In the genomic region with DNA sequence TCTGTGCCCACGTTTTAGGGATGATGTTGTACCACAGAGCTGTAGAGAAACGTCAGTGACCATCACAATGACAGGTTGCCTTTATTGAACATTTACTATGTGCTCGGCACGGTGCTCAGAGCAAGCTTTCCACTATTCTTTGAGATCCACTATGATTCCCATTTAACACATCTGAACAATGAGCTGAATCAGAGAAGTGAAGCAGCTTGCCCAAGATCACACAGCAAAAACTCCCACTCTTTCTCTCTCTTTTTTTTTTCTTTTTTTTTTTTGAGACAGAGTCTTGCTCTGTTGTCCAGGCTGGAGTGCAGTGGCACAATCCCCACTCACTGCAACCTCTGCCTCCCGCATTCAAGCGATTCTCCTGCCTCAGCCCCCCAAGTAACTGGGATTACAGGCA, we compare ENCODE assay signal across 23 cellular contexts. TPM values are rescaled to one million over a fixed set of nuclear protein-coding genes. Genes with fewer than 3 reads are reported as not detected.
DNase-seq lines count a peak whose midpoint lies in the region; ATAC-seq, FAIRE-seq and TF ChIP-seq lines count a peak whose summit lies in the region.
"Had no signal": no experiment of that assay in that cellular context is flagged by ENCODE, and none has a peak within 500 bp of the region (broad histone marks: within the 10 kb centered on the region; RNA-seq: fewer than 3 reads in every experiment).

No MANE protein-coding gene starts in this region.

- H3K27me3 Mint-ChIP-seq in MCF 10A (ENCODE audit: insufficient read depth, unreplicated experiment), result no peaks in the 10 kb centered on the region
- H3K27me3 Mint-ChIP-seq in central memory CD8-positive, alpha-beta T cell, result no peaks in the 10 kb centered on the region

- FAIRE-seq in pancreas (lab: Jason Lieb, UNC), result no peak
- FAIRE-seq: D721Med, kidney had no signal

- H3K4me1 Mint-ChIP-seq in MCF 10A (ENCODE audit: insufficient read depth, unreplicated experiment), result peaks cover 10% of the 10 kb centered on the region
- H3K4me1 Mint-ChIP-seq in central memory CD8-positive, alpha-beta T cell, result peaks cover 22% of the 10 kb centered on the region

- H3K9me3 Mint-ChIP-seq in MCF 10A (ENCODE audit: unreplicated experiment), result no peaks in the 10 kb centered on the region
- no peaks in the 10 kb centered on the region for H3K9me3 Mint-ChIP-seq in central memory CD8-positive, alpha-beta T cell
- H3K9me3 Mint-ChIP-seq: neural progenitor cell had no signal

- H3K36me3 Mint-ChIP-seq in MCF 10A (ENCODE audit: insufficient read depth, unreplicated experiment), result no peaks in the 10 kb centered on the region
- H3K36me3 Mint-ChIP-seq in central memory CD8-positive, alpha-beta T cell (ENCODE audit: insufficient read depth), result peaks cover 2% of the 10 kb centered on the region
- H3K36me3 Mint-ChIP-seq: neural progenitor cell had no signal

- dilution Hi-C loops in mammary epithelial cell (cut with HindIII; ENCODE audit: low sequenced_read_pairs), result loop anchor here (5.0 kb wide), 1 partner anchor 85 kb away; no protein-coding TSS in a partner anchor

- H3K4me2 ChIP-seq in mammary epithelial cell (ENCODE audit: insufficient read depth, low read depth, low read length) (no peak overlapping the region), Karpas-422 (ENCODE audit: low read depth, low read length, poor library complexity, severe bottlenecking) (peak overlapping the region; percentile 52)
- H3K4me2 ChIP-seq: neural progenitor cell had no signal

- BruUV-seq in mammary epithelial cell (replicated peaks; lab: Mats Ljungman, UMichigan) (no TSS peak), MCF 10A (replicated peaks; lab: Mats Ljungman, UMichigan) (no TSS peak)

- in situ Hi-C loops in mammary epithelial cell (cut with MboI; ENCODE audit: low sequenced_read_pairs in 2 of 2), result loop anchor here in 1 of 2 donors (25.0 kb wide), 1 partner anchor 340 kb away; no protein-coding TSS in a partner anchor

- H3K36me3 ChIP-seq in mammary epithelial cell (ENCODE audit: insufficient read depth, low read length) (no peaks in the 10 kb centered on the region), Karpas-422 (ENCODE audit: insufficient read depth, low read length) (no peaks in the 10 kb centered on the region), pancreas (no peaks in the 10 kb centered on the region)
- H3K36me3 ChIP-seq: neural progenitor cell, sigmoid colon, upper lobe of left lung, WERI-Rb-1 had no signal

- no peak overlapping the region for H3K9ac ChIP-seq in mammary epithelial cell (ENCODE audit: insufficient read depth, low read length)
- H3K9ac ChIP-seq in Karpas-422 (ENCODE audit: low read length), result peak overlapping the region; percentile 44
- H3K9ac ChIP-seq: neural progenitor cell had no signal

- H3K79me2 ChIP-seq in mammary epithelial cell (ENCODE audit: insufficient read depth, low read length), result no peaks in the 10 kb centered on the region
- H3K79me2 ChIP-seq in Karpas-422 (ENCODE audit: low read length), result no peaks in the 10 kb centered on the region

- no peak overlapping the region for H3K27ac ChIP-seq in mammary epithelial cell (ENCODE audit: insufficient read depth, low read depth, low read length)
- peak overlapping the region; percentile 49 for H3K27ac ChIP-seq in Karpas-422 (ENCODE audit: low read length)
- no peak overlapping the region for H3K27ac ChIP-seq in pancreas
- H3K27ac ChIP-seq: C4-2B, neural progenitor cell, sigmoid colon, WERI-Rb-1 had no signal

- TF ChIP-seq CTCF in mammary epithelial cell (conservative IDR thresholded peaks at IDR 0.05 in 1 of 2, IDR thresholded peaks at IDR 0.05 in 1 of 2; ENCODE audit: extremely low read depth in 1 of 2, insufficient read depth in 1 of 2, low read depth in 1 of 2, low read length in 2 of 2) (no peak), MCF 10A (IDR thresholded peaks at IDR 0.05; ENCODE audit: unreplicated experiment) (no peak), pancreas (IDR thresholded peaks at IDR 0.05) (no peak)

- no peak overlapping the region for H3K4me3 ChIP-seq in mammary epithelial cell (replicated peaks in 1 of 3; ENCODE audit: insufficient read depth in 1 of 3, low read depth in 2 of 3, low read length in 3 of 3)
- peak overlapping the region; percentile 32; the same call in 1 of the 2 replicates for H3K4me3 ChIP-seq in Karpas-422 (ENCODE audit: low read length)
- no peak overlapping the region for H3K4me3 ChIP-seq in pancreas
- H3K4me3 ChIP-seq: mucosa of descending colon, neural progenitor cell, sigmoid colon, upper lobe of left lung had no signal

- WGBS in mammary epithelial cell (ENCODE audit: low coverage, missing lambda C conversion rate), result 83% methylated on average over 6 of the region's 6 CpGs
- 66 to 79% methylated on average over 6 of the region's 6 CpGs for WGBS in pancreas, 2 donors

- no peak overlapping the region for H3K4me3 Mint-ChIP-seq in MCF 10A (ENCODE audit: unreplicated experiment)
- peak overlapping the region; percentile 11 for H3K4me3 Mint-ChIP-seq in central memory CD8-positive, alpha-beta T cell
- H3K4me3 Mint-ChIP-seq: neural progenitor cell had no signal

- DNase-seq in mammary epithelial cell (no peak), MCF 10A (ENCODE audit: unreplicated experiment) (no peak), Karpas-422 (peak; percentile 4), Ammon's horn (ENCODE audit: low spot score) (no peak), pancreas (no peak), NCI-H2081 treated with DMSO at 0.1 percent for 48 hours (lab: John Stamatoyannopoulos, UW) (no peak), GM03348 (ENCODE audit: low spot score) (no peak)
- no peak for DNase-seq in central memory CD8-positive, alpha-beta T cell (ENCODE audit: low spot score in 2 of 2)
- DNase-seq: cerebellar nuclear complex, glutamatergic neuron, NCI-H1694, NCI-H69, sigmoid colon, WERI-Rb-1 had no signal

- intact Hi-C loops in mammary epithelial cell (cut with micrococcal nuclease) (no loop called here), MCF 10A (cut with micrococcal nuclease) (no loop called here), pancreas (cut with DNase I) (no loop called here)

- no peaks in the 10 kb centered on the region for H3K9me3 ChIP-seq in mammary epithelial cell (replicated peaks; ENCODE audit: insufficient read depth, low read length)
- no peaks in the 10 kb centered on the region for H3K9me3 ChIP-seq in Karpas-422 (ENCODE audit: low read length)
- no peaks in the 10 kb centered on the region for H3K9me3 ChIP-seq in pancreas
- H3K9me3 ChIP-seq: mucosa of descending colon, sigmoid colon, upper lobe of left lung had no signal

- CTCF ChIA-PET in mammary epithelial cell (lab: Charles Lee; ENCODE audit: low non-redundant PET), result no interaction called here
- CTCF ChIA-PET in MCF 10A (lab: Yijun Ruan, JAX), result interaction anchor here (0.5 to 7.4 kb wide), 3 partner anchors 15 to 152 kb away, joined by 3 to 80 read pairs (median 3); no protein-coding TSS in a partner anchor

- peak overlapping the region; percentile 10 for H2AFZ ChIP-seq in mammary epithelial cell (ENCODE audit: low read depth, low read length)
- peak overlapping the region; percentile 45 for H2AFZ ChIP-seq in Karpas-422 (ENCODE audit: low read length)
- H2AFZ ChIP-seq: neural progenitor cell had no signal

- H4K20me1 ChIP-seq in mammary epithelial cell (ENCODE audit: insufficient read depth, low read length) (no peaks in the 10 kb centered on the region), Karpas-422 (ENCODE audit: insufficient read depth, low read depth, low read length) (no peaks in the 10 kb centered on the region)

- no peak overlapping the region for H3K27ac Mint-ChIP-seq in MCF 10A (ENCODE audit: low read depth, unreplicated experiment)
- H3K27ac Mint-ChIP-seq in central memory CD8-positive, alpha-beta T cell (ENCODE audit: low read depth), result peak overlapping the region; percentile 29
- H3K27ac Mint-ChIP-seq: neural progenitor cell, progenitor cell of endocrine pancreas had no signal

- POLR2A ChIA-PET in MCF 10A (lab: Yijun Ruan, JAX), result interaction anchor here (1.7 to 1.8 kb wide), 2 partner anchors 8 to 110 kb away, joined by 5 read pairs; a partner anchor contains a TSS

- no peaks in the 10 kb centered on the region for H3K27me3 ChIP-seq in mammary epithelial cell (ENCODE audit: insufficient read depth, low read length)
- H3K27me3 ChIP-seq in Karpas-422 (ENCODE audit: low read length), result no peaks in the 10 kb centered on the region
- no peaks in the 10 kb centered on the region for H3K27me3 ChIP-seq in pancreas
- H3K27me3 ChIP-seq: neural progenitor cell, upper lobe of left lung had no signal

- H3K4me1 ChIP-seq in mammary epithelial cell (ENCODE audit: insufficient read depth, low read length) (peaks cover 12% of the 10 kb centered on the region), Karpas-422 (ENCODE audit: low read length) (peaks cover 26% of the 10 kb centered on the region), pancreas (peaks cover 0 to 9% (median 0%) of the 10 kb centered on the region in 3 donors)
- H3K4me1 ChIP-seq: neural progenitor cell, sigmoid colon had no signal

- H3K9me2 ChIP-seq in Karpas-422 (replicated peaks; ENCODE audit: insufficient read depth, low read length), result no peaks in the 10 kb centered on the region

- no peak for ATAC-seq in central memory CD8-positive, alpha-beta T cell (replicated peaks; ENCODE audit: extremely low read depth, poor library complexity, severe bottlenecking)
- ATAC-seq in pancreas, result no peak
- ATAC-seq: SK-N-SH treated with all-trans-retinoic acid at 6 μM for 48 hours had no signal

RNA-seq across cellular contexts. Expression of a gene that starts 8.1 kb away (rescaled TPM):
- total RNA-seq in mammary epithelial cell (10 to 100 TPM in 1 of 2 donors, 1 to 10 TPM in 1; 9.5 to 15.2 TPM), MCF 10A (2022) (6.2 and 6.9 TPM in 2 replicates), pancreas (1 to 10 TPM in 1 of 6 donors, under 1 TPM in 3, not detected in 2; 0.12 to 1.1 (median 0.20) TPM)
- polyA plus RNA-seq in mammary epithelial cell (20.5 TPM), pancreas (not detected)
- 23.8 TPM for polyA minus RNA-seq in mammary epithelial cell
- 10.3 and 14.5 TPM in 2 replicates for total RNA-seq in Karpas-422 (2014; rRNA removed; shearing (Covaris generic); ENCODE audit: low replicate concordance)
- total RNA-seq: progenitor cell of endocrine pancreas had no signal

RNA-seq across cellular contexts. Expression of a gene that starts 20.6 kb away (rescaled TPM):
- total RNA-seq in mammary epithelial cell (not detected), MCF 10A (2022) (not detected in 2 replicates), pancreas (1 to 10 TPM; 1.1 to 5.5 (median 2.7) TPM)
- polyA plus RNA-seq in mammary epithelial cell (0.09 TPM), pancreas (1 to 10 TPM; 1.3 to 3.5 TPM)
- polyA minus RNA-seq in mammary epithelial cell, result not detected
- total RNA-seq in Karpas-422 (2014; rRNA removed; shearing (Covaris generic); ENCODE audit: low replicate concordance), result 0.45 and 0.83 TPM in 2 replicates

RNA-seq across cellular contexts. Expression of a gene that starts 41.1 kb away (rescaled TPM):
- under 1 TPM in 1 of 2 donors, not detected in 1; 0.33 TPM for total RNA-seq in mammary epithelial cell
- polyA plus RNA-seq in mammary epithelial cell, result 0.26 TPM
- not detected for polyA minus RNA-seq in mammary epithelial cell
- total RNA-seq in MCF 10A (2022), result not detected in 2 replicates
- total RNA-seq in Karpas-422 (2014; rRNA removed; shearing (Covaris generic); ENCODE audit: low replicate concordance), result 19.2 and 32.0 TPM in 2 replicates
- 1 to 10 TPM in 3 of 6 donors, under 1 TPM in 3; 0.51 to 3.2 (median 1.1) TPM for total RNA-seq in pancreas
- 1 to 10 TPM; 2.1 to 2.8 TPM for polyA plus RNA-seq in pancreas

RNA-seq across cellular contexts. Expression of a gene that starts 58.6 kb away (rescaled TPM):
- 10 to 100 TPM; 18.3 to 23.6 TPM for total RNA-seq in mammary epithelial cell
- 7.6 TPM for polyA plus RNA-seq in mammary epithelial cell
- 11.5 TPM for polyA minus RNA-seq in mammary epithelial cell
- 13.6 and 15.6 TPM in 2 replicates for total RNA-seq in MCF 10A (2022)
- 0.34 TPM in 1 of 2 replicates, not detected in the other for total RNA-seq in Karpas-422 (2014; rRNA removed; shearing (Covaris generic); ENCODE audit: low replicate concordance)
- total RNA-seq in pancreas, result 10 to 100 TPM; 22.0 to 37.7 (median 26.4) TPM
- 10 to 100 TPM; 28.5 to 28.7 TPM for polyA plus RNA-seq in pancreas
- total RNA-seq: A673 had no signal
